Comparison of ENCODE assay signal across 19 cellular contexts in the genomic region with DNA sequence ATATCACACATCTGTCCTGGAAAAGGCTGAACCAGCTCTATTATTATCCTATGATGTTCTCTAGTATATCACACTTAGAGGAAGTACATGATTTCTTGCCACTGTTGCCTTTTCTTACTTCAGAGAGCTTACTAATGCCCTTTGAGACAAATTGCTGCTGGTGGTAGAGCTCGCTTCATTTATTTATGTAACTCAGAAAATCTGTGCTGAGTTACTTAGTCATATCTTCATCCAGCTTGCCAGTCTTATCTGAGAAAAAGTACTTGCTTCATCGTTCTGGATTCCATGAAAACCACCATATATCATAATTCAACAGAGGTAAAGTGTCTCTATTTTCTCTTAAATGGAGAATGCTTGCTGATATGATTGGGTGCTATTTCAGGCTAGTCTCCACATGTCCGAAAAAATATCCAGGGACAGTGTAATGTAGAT. TPM values are rescaled to one million over a fixed set of nuclear protein-coding genes. Genes with fewer than 3 reads are reported as not detected.
A peak's percentile ranks its signal among the peaks of the same experiment; 100 is the strongest.
DNase-seq lines count a peak whose midpoint lies in the region; ATAC-seq and TF ChIP-seq lines count a peak whose summit lies in the region.
"Had no signal": no experiment of that assay in that cellular context is flagged by ENCODE, and none has a peak within 500 bp of the region (broad histone marks: within the 10 kb centered on the region; RNA-seq: fewer than 3 reads in every experiment).

No MANE protein-coding gene starts in this region.

- H3K9me3 ChIP-seq in AG04450 (ENCODE audit: control insufficient read depth, insufficient read depth, low read length): no peaks in the 10 kb centered on the region
- H3K9me3 ChIP-seq: left lung, Peyer's patch had no signal

- H3K27me3 ChIP-seq in AG04450 (ENCODE audit: control insufficient read depth, insufficient read depth, low read length): no peaks in the 10 kb centered on the region
- H3K27me3 ChIP-seq: left lung, Peyer's patch had no signal

- no peak overlapping the region for H3K4me3 ChIP-seq in AG04450 (ENCODE audit: low read depth, low read length)
- H3K4me3 ChIP-seq: left lung, Peyer's patch had no signal

- DNase-seq in AG04450 (ENCODE audit: low read depth, low spot score): peak; percentile 39
- no peak for DNase-seq in epithelial cell of prostate (ENCODE audit: low read depth, low spot score)
- DNase-seq in midbrain (lab: John Stamatoyannopoulos, UW): peak; percentile 26
- no peak for DNase-seq in amygdala (lab: John Stamatoyannopoulos, UW)
- DNase-seq in activated CD4-positive, alpha-beta T cell treated with anti-CD3 and anti-CD28 coated beads for 4 hours: no peak
- DNase-seq: activated CD8-positive, alpha-beta memory T cell treated with anti-CD3 and anti-CD28 coated beads for 24 hours; activated effector memory CD4-positive, alpha-beta T cell treated with Interleukin-2 at 50 U/mL for 16 hours; GOT3; left lung; naive thymus-derived CD8-positive, alpha-beta T cell; NCI-H2081 treated with DMSO at 0.1 percent for 48 hours; NCI-H82; Peyer's patch; stimulated activated CD4-positive, alpha-beta T cell treated with anti-CD3 and anti-CD28 coated beads, Interleukin-15, amount 100 ng/mL, for 24 hours; WERI-Rb-1 had no signal

- H3K4me3 Mint-ChIP-seq in activated T-helper 17 cell treated with anti-CD3 and anti-CD28 coated beads, Interleukin-2, amount 50 U/mL, for 72 hours: no peak overlapping the region
- H3K4me3 Mint-ChIP-seq: naive thymus-derived CD8-positive, alpha-beta T cell had no signal

- no peak for ATAC-seq in SK-N-SH treated with all-trans-retinoic acid at 6 μM for 48 hours
- no peak for ATAC-seq in HG02870 (IDR thresholded peaks at IDR 0.05; ENCODE audit: unreplicated experiment)
- no peak for ATAC-seq in activated T-helper 17 cell treated with anti-CD3 and anti-CD28 coated beads, Interleukin-2, amount 50 U/mL, for 72 hours (replicated peaks)
- ATAC-seq: HepG2; left lung; naive thymus-derived CD8-positive, alpha-beta T cell had no signal

- H3K27ac Mint-ChIP-seq in activated T-helper 17 cell treated with anti-CD3 and anti-CD28 coated beads, Interleukin-2, amount 50 U/mL, for 72 hours: no peak overlapping the region
- H3K27ac Mint-ChIP-seq: naive thymus-derived CD8-positive, alpha-beta T cell had no signal

- POLR2A ChIA-PET in AG04450 (lab: Yijun Ruan, JAX): interaction anchor here (1.1 to 2.1 kb wide), 5 partner anchors 13 to 57 kb away, joined by 3 to 12 read pairs (median 4); no protein-coding TSS in a partner anchor

- CTCF ChIA-PET in AG04450 (lab: Charles Lee): interaction anchor here (1.7 kb wide), 1 partner anchor 97 kb away, joined by 4 read pairs; no protein-coding TSS in a partner anchor

- no peak overlapping the region for H3K27ac ChIP-seq in AG04450 (ENCODE audit: low read depth, low read length)
- H3K27ac ChIP-seq in epithelial cell of prostate: peak overlapping the region; percentile 45
- H3K27ac ChIP-seq: left lung, Peyer's patch, WERI-Rb-1 had no signal

- TF ChIP-seq CTCF in AG04450 (IDR thresholded peaks at IDR 0.05; ENCODE audit: low read depth, low read length): no peak

- H3K9me3 Mint-ChIP-seq in activated T-helper 17 cell treated with anti-CD3 and anti-CD28 coated beads, Interleukin-2, amount 50 U/mL, for 72 hours: no peaks in the 10 kb centered on the region

- no peaks in the 10 kb centered on the region for H3K27me3 Mint-ChIP-seq in activated T-helper 17 cell treated with anti-CD3 and anti-CD28 coated beads, Interleukin-2, amount 50 U/mL, for 72 hours
- H3K27me3 Mint-ChIP-seq: naive thymus-derived CD8-positive, alpha-beta T cell had no signal

- no peaks in the 10 kb centered on the region for H3K4me1 Mint-ChIP-seq in activated T-helper 17 cell treated with anti-CD3 and anti-CD28 coated beads, Interleukin-2, amount 50 U/mL, for 72 hours

- H3K36me3 Mint-ChIP-seq in activated T-helper 17 cell treated with anti-CD3 and anti-CD28 coated beads, Interleukin-2, amount 50 U/mL, for 72 hours (ENCODE audit: low read depth): no peaks in the 10 kb centered on the region

TF ChIP-seq in SK-N-SH treated with all-trans-retinoic acid at 6 μM for 48 hours, 23 proteins besides CTCF, POLR2A, EP300 and RAD21:
- TF ChIP-seq ZNF70 (CRISPR knock-in tag; IDR thresholded peaks at IDR 0.05) (no peak), ZFP3 (CRISPR knock-in tag; IDR thresholded peaks at IDR 0.05) (peak; percentile 91), ISL1 (CRISPR knock-in tag; IDR thresholded peaks at IDR 0.05) (peak; percentile 81)

RNA-seq across cellular contexts. Expression of gene PTPDC1, which starts 26.6 kb away (rescaled TPM):
- 6.0 and 6.6 TPM in 2 replicates for polyA plus RNA-seq in AG04450 (2011; rRNA removed)
- 8.6 and 9.3 TPM in 2 replicates for polyA minus RNA-seq in AG04450 (2011; rRNA and poly(A)+ RNA removed)
- total RNA-seq in activated T-helper 17 cell treated with anti-CD3 and anti-CD28 coated beads, Interleukin-2, amount 50 U/mL, for 72 hours: 1 to 10 TPM; 5.8 to 6.2 TPM

Comparison
In these comparisons a context has a peak if more than half of its experiments do, and no peak if none do; other contexts are left out.
1. DNase-seq: peak in AG04450 (single experiment) and midbrain (single experiment); none in epithelial cell of prostate (single experiment), amygdala (0 of 56) and activated CD4-positive, alpha-beta T cell treated with anti-CD3 and anti-CD28 coated beads for 4 hours (0 of 2).